ENCODE assay signal across 16 cellular contexts in genomic region chr1:111963985-111964738, GRCh38. TPM values are rescaled to one million over a fixed set of nuclear protein-coding genes. Genes with fewer than 3 reads are reported as not detected.
"Had no signal": no experiment of that assay in that cellular context is flagged by ENCODE, and none has a peak within 500 bp of the region (broad histone marks: within the 10 kb centered on the region; RNA-seq: fewer than 3 reads in every experiment).

No MANE protein-coding gene starts in this region.

- DNase-seq: activated CD4-positive, alpha-beta T cell treated with anti-CD3 and anti-CD28 coated beads for 1 hour; activated CD4-positive, alpha-beta T cell treated with anti-CD3 and anti-CD28 coated beads, Interleukin-2, amount 50 U/mL, for 4 hours; activated naive CD4-positive, alpha-beta T cell treated with Interleukin-2 at 50 U/mL for 16 hours; activated naive CD8-positive, alpha-beta T cell treated with anti-CD3 and anti-CD28 coated beads, Interleukin-2, amount 50 U/mL, for 24 hours; activated T-cell treated with anti-CD3 and anti-CD28 coated beads for 4 hours; aorta; erythroblast; kidney; left ventricle myocardium inferior; mesenchymal stem cell; natural killer cell had no signal

- H3K27ac Mint-ChIP-seq: activated naive CD8-positive, alpha-beta T cell treated with anti-CD3 and anti-CD28 coated beads, Interleukin-2, amount 50 U/mL, for 24 hours; natural killer cell had no signal

- H3K27me3 ChIP-seq: breast epithelium, hepatocyte had no signal

- H3K9me3 ChIP-seq: breast epithelium, left ventricle myocardium inferior had no signal

- H3K36me3 Mint-ChIP-seq: natural killer cell had no signal

- H3K4me1 ChIP-seq: breast epithelium had no signal

- H3K9me3 Mint-ChIP-seq: activated naive CD8-positive, alpha-beta T cell treated with anti-CD3 and anti-CD28 coated beads, Interleukin-2, amount 50 U/mL, for 24 hours; natural killer cell had no signal

- H3K4me3 Mint-ChIP-seq: activated naive CD8-positive, alpha-beta T cell treated with anti-CD3 and anti-CD28 coated beads, Interleukin-2, amount 50 U/mL, for 24 hours; natural killer cell had no signal

- H3K4me1 Mint-ChIP-seq: activated naive CD8-positive, alpha-beta T cell treated with anti-CD3 and anti-CD28 coated beads, Interleukin-2, amount 50 U/mL, for 24 hours; natural killer cell had no signal

- H3K4me3 ChIP-seq: breast epithelium, hepatocyte, left ventricle myocardium inferior had no signal

- H3K36me3 ChIP-seq: breast epithelium, left ventricle myocardium inferior had no signal

- ATAC-seq: activated naive CD8-positive, alpha-beta T cell treated with anti-CD3 and anti-CD28 coated beads, Interleukin-2, amount 50 U/mL, for 24 hours; natural killer cell; sciatic nerve had no signal

- H3K27ac ChIP-seq: breast epithelium, hepatocyte, left ventricle myocardium inferior had no signal

RNA-seq across cellular contexts. Expression of gene KCND3, which starts 25.3 kb away (rescaled TPM):
- total RNA-seq: glomerular endothelial cell; T-helper 1 cell treated with Interleukin-12 subunit alpha and Interleukin-12 subunit beta and Interleukin-4 antibody, amounts not matched to agents 30 ng/mL and 1 ng/mL, for 36 hours had no signal
